8 cellular contexts compared by ENCODE assay signal in genomic region chr3:183635107-183635430, GRCh38. TPM values are rescaled to one million over a fixed set of nuclear protein-coding genes. Genes with fewer than 3 reads are reported as not detected.
DNase-seq lines count a peak whose midpoint lies in the region; ATAC-seq and TF ChIP-seq lines count a peak whose summit lies in the region.

No MANE protein-coding gene starts in this region.

- no peaks in the 10 kb centered on the region for H3K9me3 ChIP-seq in SJCRH30 (replicated peaks)

- H3K27me3 ChIP-seq in SJCRH30, result no peaks in the 10 kb centered on the region

- TF ChIP-seq CTCF in fibroblast of the aortic adventitia (IDR thresholded peaks at IDR 0.05; ENCODE audit: insufficient read depth, low read length), result no peak

- DNase-seq in SJCRH30, result no peak
- DNase-seq in fibroblast of the aortic adventitia (ENCODE audit: low read depth), result no peak
- no peak for DNase-seq in skeletal muscle cell (ENCODE audit: low read depth)
- no peak for DNase-seq in SK-N-DZ (ENCODE audit: low spot score)
- no peak for DNase-seq in stimulated activated CD4-positive, alpha-beta T cell treated with anti-CD3 and anti-CD28 coated beads, Interleukin-4, amount 100 ng/mL, for 24 hours
- DNase-seq in SHP77 (lab: John Stamatoyannopoulos, UW), result no peak
- no peak for DNase-seq in NCI-H2196 (lab: John Stamatoyannopoulos, UW; ENCODE audit: unreplicated experiment)

- peak overlapping the region; percentile 87 for H3K27ac ChIP-seq in SJCRH30

- no peaks in the 10 kb centered on the region for H3K36me3 ChIP-seq in SJCRH30

- H3K4me3 ChIP-seq in SJCRH30 (peak overlapping the region; percentile 97), fibroblast of the aortic adventitia (ENCODE audit: low read depth, low read length) (peak overlapping the region; percentile 86), skeletal muscle cell (ENCODE audit: low read depth, low read length) (peak overlapping the region; percentile 86)

- peak; percentile 0 for ATAC-seq in GM19025 (IDR thresholded peaks at IDR 0.05; ENCODE audit: low read depth, unreplicated experiment)

- H3K4me1 ChIP-seq in SJCRH30, result peaks cover 3% of the 10 kb centered on the region

RNA-seq across cellular contexts. Expression of gene KLHL24, which starts 0.4 kb away (rescaled TPM):
- 9.5 and 14.0 TPM in 2 replicates for total RNA-seq in SJCRH30 (2014; rRNA removed; shearing (Covaris generic))
- total RNA-seq in fibroblast of the aortic adventitia (ENCODE audit: low replicate concordance), result 56.0 and 92.1 TPM in 2 replicates
- 62.7 and 96.6 TPM in 2 replicates for polyA plus RNA-seq in SK-N-DZ (2014; cell fraction: cytosol; rRNA removed)
- polyA plus RNA-seq in SK-N-DZ (2014; cell fraction: nucleus; rRNA removed), result 33.1 and 48.8 TPM in 2 replicates
